8 cellular contexts compared by ENCODE assay signal in genomic region chr11:45843158-45843924, GRCh38. TPM values are rescaled to one million over a fixed set of nuclear protein-coding genes. Genes with fewer than 3 reads are reported as not detected.
DNase-seq lines count a peak whose midpoint lies in the region; ATAC-seq and TF ChIP-seq lines count a peak whose summit lies in the region.

No MANE protein-coding gene starts in this region.

- H3K27me3 Mint-ChIP-seq in activated T-helper 17 cell treated with anti-CD3 and anti-CD28 coated beads, Interleukin-2, amount 50 U/mL, for 72 hours: no peaks in the 10 kb centered on the region
- H3K27me3 Mint-ChIP-seq in nephron (ENCODE audit: low read depth): peaks cover 8% of the 10 kb centered on the region
- H3K27me3 Mint-ChIP-seq in stimulated activated naive B cell treated with anti-CD40 and anti-IgM and Interleukin-4, amounts not matched to agents 10 μg/mL and 1 μg/mL and 100 μg/mL, for 72 hours: peaks cover 0 to 4% of the 10 kb centered on the region in 2 donors

- peak overlapping the region; percentile 58 for H3K4me3 Mint-ChIP-seq in activated T-helper 17 cell treated with anti-CD3 and anti-CD28 coated beads, Interleukin-2, amount 50 U/mL, for 72 hours
- H3K4me3 Mint-ChIP-seq in nephron: peak overlapping the region; percentile 14 to 26 (median 24)
- peak overlapping the region; percentile 71 to 76 for H3K4me3 Mint-ChIP-seq in stimulated activated naive B cell treated with anti-CD40 and anti-IgM and Interleukin-4, amounts not matched to agents 10 μg/mL and 1 μg/mL and 100 μg/mL, for 72 hours

- H3K4me1 ChIP-seq in RWPE2 (ENCODE audit: insufficient read depth, poor library complexity, severe bottlenecking) (no peaks in the 10 kb centered on the region), fibroblast of lung (ENCODE audit: control insufficient read depth, extremely low read depth, insufficient read depth, low read length) (peaks cover 8% of the 10 kb centered on the region)

- H3K4me2 ChIP-seq in fibroblast of lung (ENCODE audit: extremely low read depth, insufficient read depth, low read length): peak overlapping the region; percentile 81

- H3K9ac ChIP-seq in fibroblast of lung (ENCODE audit: insufficient read depth, low read length): no peak overlapping the region

- peak overlapping the region; percentile 86 for H3K27ac Mint-ChIP-seq in activated T-helper 17 cell treated with anti-CD3 and anti-CD28 coated beads, Interleukin-2, amount 50 U/mL, for 72 hours
- H3K27ac Mint-ChIP-seq in nephron: peak overlapping the region; percentile 13 to 64 (median 53)
- peak overlapping the region; percentile 86 for H3K27ac Mint-ChIP-seq in stimulated activated naive B cell treated with anti-CD40 and anti-IgM and Interleukin-4, amounts not matched to agents 10 μg/mL and 1 μg/mL and 100 μg/mL, for 72 hours

- H3K4me3 ChIP-seq in GM12864 (ENCODE audit: low read depth, low read length) (no peak overlapping the region), RWPE2 (ENCODE audit: severe bottlenecking) (no peak overlapping the region), fibroblast of lung (replicated peaks in 1 of 4; ENCODE audit: control extremely low read depth in 1 of 4, insufficient read depth in 1 of 4, low read depth in 3 of 4, low read length in 4 of 4) (peak overlapping the region in 1 of 4 experiments; percentile 1)

- H3K4me1 Mint-ChIP-seq in activated T-helper 17 cell treated with anti-CD3 and anti-CD28 coated beads, Interleukin-2, amount 50 U/mL, for 72 hours: peaks cover 14% of the 10 kb centered on the region
- peaks cover 15% of the 10 kb centered on the region for H3K4me1 Mint-ChIP-seq in nephron
- H3K4me1 Mint-ChIP-seq in stimulated activated naive B cell treated with anti-CD40 and anti-IgM and Interleukin-4, amounts not matched to agents 10 μg/mL and 1 μg/mL and 100 μg/mL, for 72 hours: peaks cover 24 to 38% of the 10 kb centered on the region in 2 donors

- no peaks in the 10 kb centered on the region for H3K36me3 Mint-ChIP-seq in activated T-helper 17 cell treated with anti-CD3 and anti-CD28 coated beads, Interleukin-2, amount 50 U/mL, for 72 hours (ENCODE audit: low read depth)
- H3K36me3 Mint-ChIP-seq in nephron (ENCODE audit: low read depth): no peaks in the 10 kb centered on the region
- H3K36me3 Mint-ChIP-seq in stimulated activated naive B cell treated with anti-CD40 and anti-IgM and Interleukin-4, amounts not matched to agents 10 μg/mL and 1 μg/mL and 100 μg/mL, for 72 hours: no peaks in the 10 kb centered on the region

- TF ChIP-seq CTCF in GM12864 (IDR thresholded peaks at IDR 0.05; ENCODE audit: low read depth, low read length, missing control alignments): peak; percentile 89
- peak; percentile 97 for TF ChIP-seq CTCF in RWPE2 (IDR thresholded peaks at IDR 0.05; ENCODE audit: poor library complexity, severe bottlenecking)
- peak; percentile 89 to 92 for TF ChIP-seq CTCF in fibroblast of lung (conservative IDR thresholded peaks at IDR 0.05 in 1 of 2, IDR thresholded peaks at IDR 0.05 in 1 of 2; ENCODE audit: low read depth in 1 of 2, low read length in 2 of 2)
- peak; percentile 92 to 97 (median 95) for TF ChIP-seq CTCF in nephron (IDR thresholded peaks at IDR 0.05; ENCODE audit: unreplicated experiment in 3 of 3)

- no peaks in the 10 kb centered on the region for H3K27me3 ChIP-seq in RWPE2 (ENCODE audit: insufficient read depth, poor library complexity, severe bottlenecking)
- peaks cover 6% of the 10 kb centered on the region for H3K27me3 ChIP-seq in fibroblast of lung (ENCODE audit: control insufficient read depth, insufficient read depth, low read length)

- DNase-seq in GM12864 (ENCODE audit: low read depth) (peak; percentile 43), LoVo (ENCODE audit: low spot score) (peak; percentile 90), RWPE2 (ENCODE audit: low spot score) (peak; percentile 80), fibroblast of lung (ENCODE audit: low read depth in 2 of 2) (peak; percentile 80 to 87)
- DNase-seq in stimulated activated naive B cell treated with anti-CD40 and anti-IgM and Interleukin-4, amounts not matched to agents 10 μg/mL and 1 μg/mL and 100 μg/mL, for 72 hours: peak; percentile 81

- no peaks in the 10 kb centered on the region for H3K9me3 Mint-ChIP-seq in activated T-helper 17 cell treated with anti-CD3 and anti-CD28 coated beads, Interleukin-2, amount 50 U/mL, for 72 hours
- no peaks in the 10 kb centered on the region for H3K9me3 Mint-ChIP-seq in nephron
- H3K9me3 Mint-ChIP-seq in stimulated activated naive B cell treated with anti-CD40 and anti-IgM and Interleukin-4, amounts not matched to agents 10 μg/mL and 1 μg/mL and 100 μg/mL, for 72 hours: no peaks in the 10 kb centered on the region

- H3K27ac ChIP-seq in RWPE2 (ENCODE audit: poor library complexity, severe bottlenecking) (no peak overlapping the region), fibroblast of lung (ENCODE audit: insufficient read depth, low read length) (peak overlapping the region; percentile 8)

- ATAC-seq in RWPE2 (ENCODE audit: low read depth): peak; percentile 62
- peak; percentile 37 for ATAC-seq in activated T-helper 17 cell treated with anti-CD3 and anti-CD28 coated beads, Interleukin-2, amount 50 U/mL, for 72 hours (replicated peaks)
- ATAC-seq in stimulated activated naive B cell treated with anti-CD40 and anti-IgM and Interleukin-4, amounts not matched to agents 10 μg/mL and 1 μg/mL and 100 μg/mL, for 72 hours (replicated peaks): peak; percentile 16 to 22
- ATAC-seq in GM18870 (IDR thresholded peaks at IDR 0.05; ENCODE audit: unreplicated experiment): no peak

- peak overlapping the region; percentile 75 for H2AFZ ChIP-seq in fibroblast of lung (ENCODE audit: low read length)

- no peaks in the 10 kb centered on the region for H4K20me1 ChIP-seq in fibroblast of lung (ENCODE audit: control insufficient read depth, extremely low read depth, insufficient read depth, low read length)

- peaks cover 4% of the 10 kb centered on the region for H3K79me2 ChIP-seq in fibroblast of lung (ENCODE audit: control insufficient read depth, insufficient read depth, low read length)

- H3K9me3 ChIP-seq in RWPE2 (ENCODE audit: severe bottlenecking) (no peaks in the 10 kb centered on the region), fibroblast of lung (ENCODE audit: control insufficient read depth, insufficient read depth, low read depth, low read length) (no peaks in the 10 kb centered on the region)

- H3K36me3 ChIP-seq in RWPE2 (ENCODE audit: low read depth) (no peaks in the 10 kb centered on the region), fibroblast of lung (ENCODE audit: control insufficient read depth, insufficient read depth, low read length) (no peaks in the 10 kb centered on the region)

RNA-seq across cellular contexts. Expression of gene CRY2, which starts 3.9 kb away (rescaled TPM):
- total RNA-seq in activated T-helper 17 cell treated with anti-CD3 and anti-CD28 coated beads, Interleukin-2, amount 50 U/mL, for 72 hours: 10 to 100 TPM; 12.3 to 25.4 TPM
- 17.5 and 21.5 TPM in 2 replicates for total RNA-seq in fibroblast of lung
- polyA plus RNA-seq in fibroblast of lung: 8.3 and 8.4 TPM in 2 replicates
- 7.2 and 8.0 TPM in 2 replicates for polyA plus RNA-seq in fibroblast of lung (2012)
- polyA minus RNA-seq in fibroblast of lung (ENCODE audit: low replicate concordance): 28.6 and 32.7 TPM in 2 replicates

RNA-seq across cellular contexts. Expression of gene SLC35C1, which starts 38.4 kb away (rescaled TPM):
- total RNA-seq in activated T-helper 17 cell treated with anti-CD3 and anti-CD28 coated beads, Interleukin-2, amount 50 U/mL, for 72 hours: 10 to 100 TPM in 1 of 2 donors, 1 to 10 TPM in 1; 8.7 to 18.9 TPM
- total RNA-seq in fibroblast of lung: 10.4 and 11.8 TPM in 2 replicates
- 6.7 and 6.9 TPM in 2 replicates for polyA plus RNA-seq in fibroblast of lung
- polyA plus RNA-seq in fibroblast of lung (2012): 23.8 TPM in 2 replicates
- polyA minus RNA-seq in fibroblast of lung (ENCODE audit: low replicate concordance): 24.0 and 26.9 TPM in 2 replicates

RNA-seq across cellular contexts. Expression of gene MAPK8IP1, which starts 42.1 kb away (rescaled TPM):
- total RNA-seq in activated T-helper 17 cell treated with anti-CD3 and anti-CD28 coated beads, Interleukin-2, amount 50 U/mL, for 72 hours: under 1 TPM; 0.65 to 0.93 TPM
- total RNA-seq in fibroblast of lung: 6.6 and 7.4 TPM in 2 replicates
- 3.8 and 5.7 TPM in 2 replicates for polyA plus RNA-seq in fibroblast of lung
- 7.5 and 11.3 TPM in 2 replicates for polyA plus RNA-seq in fibroblast of lung (2012)
- polyA minus RNA-seq in fibroblast of lung (ENCODE audit: low replicate concordance): 13.4 and 17.1 TPM in 2 replicates
